ENCODE assay signal across 1 cellular context in the genomic region with DNA sequence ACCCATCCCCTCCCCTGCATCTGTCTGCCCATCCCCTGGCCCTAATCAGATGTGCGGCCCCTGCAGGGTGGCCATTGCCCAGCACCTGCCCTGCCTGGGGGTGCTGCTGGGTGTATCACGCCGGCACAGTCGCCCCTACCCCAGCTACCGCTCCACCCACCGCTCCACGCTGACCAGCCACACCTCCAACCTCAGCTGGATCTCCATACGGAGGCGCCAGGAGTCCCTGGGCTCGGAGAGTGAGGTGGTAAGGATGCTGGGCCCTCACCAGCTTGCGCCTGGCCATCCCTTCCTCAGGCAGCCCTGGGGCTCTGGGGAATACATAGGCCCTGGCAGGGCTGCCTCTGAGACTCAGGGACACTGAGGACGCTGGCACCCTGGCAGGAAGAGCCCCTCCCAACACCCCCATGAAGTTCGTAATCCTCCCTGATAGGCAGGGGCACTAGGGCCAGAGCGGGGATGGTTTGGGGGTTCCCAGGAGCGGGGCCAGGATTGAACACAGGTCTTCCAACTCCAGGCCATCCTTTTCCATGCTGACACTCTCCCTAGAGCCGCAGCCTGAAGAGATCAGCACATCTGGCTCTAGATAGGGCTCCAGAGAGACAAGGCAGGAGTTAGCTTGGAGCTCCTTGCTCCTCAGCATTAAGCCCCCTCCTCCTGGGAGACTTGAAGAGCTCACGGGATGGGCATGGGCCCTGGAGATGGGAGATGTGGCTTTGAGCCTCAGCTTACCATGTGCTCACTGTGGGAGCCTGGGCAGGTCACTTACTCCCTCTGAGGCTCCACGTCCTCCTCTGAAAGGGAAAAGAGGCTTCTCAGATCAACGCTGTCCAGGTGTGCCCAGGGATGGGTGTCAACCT.
TF ChIP-seq lines count a peak whose summit lies in the region.

No MANE protein-coding gene starts in this region.

TF ChIP-seq in GM23338, 12 proteins besides CTCF, POLR2A, EP300 and RAD21:
- TF ChIP-seq STAT1 (IDR thresholded peaks at IDR 0.05; ENCODE audit: unreplicated experiment) (no peak), JUNB (IDR thresholded peaks at IDR 0.05; ENCODE audit: unreplicated experiment) (no peak), REST (IDR thresholded peaks at IDR 0.05; ENCODE audit: unreplicated experiment) (no peak), NANOG (IDR thresholded peaks at IDR 0.05; ENCODE audit: borderline replicate concordance) (no peak), POLR2AphosphoS5 (IDR thresholded peaks at IDR 0.05; ENCODE audit: low read depth) (no peak), ZNF114 (CRISPR knock-in tag; IDR thresholded peaks at IDR 0.05) (no peak), CREB1 (CRISPR knock-in tag; IDR thresholded peaks at IDR 0.05; ENCODE audit: low read depth) (no peak), ETS1 (IDR thresholded peaks at IDR 0.05) (no peak), EZH2 (IDR thresholded peaks at IDR 0.05; ENCODE audit: low read depth, unreplicated experiment) (no peak)
